Comparison of ENCODE assay signal across 31 cellular contexts in the genomic region with DNA sequence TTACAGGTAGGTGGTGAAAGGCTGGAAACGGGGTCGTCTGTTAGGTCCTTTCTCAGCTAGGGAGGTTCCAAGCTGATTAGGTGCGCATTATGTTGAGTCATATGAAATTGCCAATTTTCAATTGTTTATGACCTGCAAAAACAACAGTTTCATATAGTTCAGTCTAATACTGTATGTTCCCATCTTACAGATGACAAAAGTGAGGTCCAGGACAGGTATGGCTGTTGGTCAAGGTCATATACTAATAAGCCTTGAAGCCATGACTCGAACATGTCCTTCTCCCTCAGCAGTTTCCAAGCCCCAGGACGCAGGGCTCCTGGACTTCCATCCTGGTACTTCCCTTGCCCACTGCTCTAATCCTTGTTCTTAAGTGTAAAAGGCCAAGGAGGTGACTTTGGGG.
"Had no signal": no experiment of that assay in that cellular context is flagged by ENCODE, and none has a peak within 500 bp of the region (broad histone marks: within the 10 kb centered on the region; RNA-seq: fewer than 3 reads in every experiment).

No MANE protein-coding gene starts in this region.

- H3K9me3 ChIP-seq: body of pancreas, esophagus squamous epithelium, gastroesophageal sphincter had no signal

- ATAC-seq: activated CD4-positive, CD25-positive, alpha-beta regulatory T cell treated with anti-CD3 and anti-CD28 coated beads, Interleukin-2, amount 50 U/mL, for 24 hours; activated CD8-positive, alpha-beta T cell treated with anti-CD3 and anti-CD28 coated beads for 36 hours; activated T-cell treated with anti-CD3 and anti-CD28 coated beads, Interleukin-2, amount 50 U/mL, for 4 hours; activated T-helper 17 cell treated with anti-CD3 and anti-CD28 coated beads, Interleukin-2, amount 50 U/mL, for 72 hours; body of pancreas; gastroesophageal sphincter had no signal

- FAIRE-seq: endometrium, endothelial cell of umbilical vein had no signal

- H3K4me1 Mint-ChIP-seq: activated B cell treated with CpG ODN at 0.5 μM for 24 hours had no signal

- H3K27ac ChIP-seq: body of pancreas, coronary artery, epithelial cell of prostate, esophagus squamous epithelium, WERI-Rb-1 had no signal

- H3K27me3 ChIP-seq: body of pancreas, esophagus squamous epithelium, gastroesophageal sphincter had no signal

- H3K9me3 Mint-ChIP-seq: activated B cell treated with CpG ODN at 0.5 μM for 24 hours; activated CD8-positive, alpha-beta T cell treated with anti-CD3 and anti-CD28 coated beads for 36 hours; activated T-cell treated with anti-CD3 and anti-CD28 coated beads, Interleukin-2, amount 50 U/mL, for 4 hours; activated T-helper 17 cell treated with anti-CD3 and anti-CD28 coated beads, Interleukin-2, amount 50 U/mL, for 72 hours; dendritic cell treated with granulocyte-macrophage colony-stimulating factor and Interleukin-4, amounts not matched to agents 40 ng/mL and 50 ng/mL, for 4 days; T-helper 1 cell treated with Interleukin-12 subunit alpha and Interleukin-12 subunit beta and Interleukin-4 antibody, amounts not matched to agents 30 μg/mL and 1 μg/mL, for 36 hours had no signal

- H3K4me1 ChIP-seq: body of pancreas had no signal

- H3K27me3 Mint-ChIP-seq: activated B cell treated with CpG ODN at 0.5 μM for 24 hours; activated CD8-positive, alpha-beta T cell treated with anti-CD3 and anti-CD28 coated beads for 36 hours; activated naive CD8-positive, alpha-beta T cell; activated T-helper 17 cell treated with anti-CD3 and anti-CD28 coated beads, Interleukin-2, amount 50 U/mL, for 72 hours; dendritic cell treated with granulocyte-macrophage colony-stimulating factor and Interleukin-4, amounts not matched to agents 40 ng/mL and 50 ng/mL, for 4 days had no signal

- H3K4me3 ChIP-seq: body of pancreas, coronary artery, esophagus squamous epithelium, gastroesophageal sphincter had no signal

- H3K4me3 Mint-ChIP-seq: activated B cell treated with CpG ODN at 0.5 μM for 24 hours; activated CD8-positive, alpha-beta T cell treated with anti-CD3 and anti-CD28 coated beads for 36 hours; activated naive CD8-positive, alpha-beta T cell; activated T-cell treated with anti-CD3 and anti-CD28 coated beads, Interleukin-2, amount 50 U/mL, for 4 hours; activated T-helper 17 cell treated with anti-CD3 and anti-CD28 coated beads, Interleukin-2, amount 50 U/mL, for 72 hours; dendritic cell treated with granulocyte-macrophage colony-stimulating factor and Interleukin-4, amounts not matched to agents 40 ng/mL and 50 ng/mL, for 4 days; T-helper 1 cell treated with Interleukin-12 subunit alpha and Interleukin-12 subunit beta and Interleukin-4 antibody, amounts not matched to agents 30 μg/mL and 1 μg/mL, for 36 hours had no signal

- H3K27ac Mint-ChIP-seq: activated B cell treated with CpG ODN at 0.5 μM for 24 hours; activated CD8-positive, alpha-beta T cell treated with anti-CD3 and anti-CD28 coated beads for 36 hours; activated naive CD8-positive, alpha-beta T cell; activated T-helper 17 cell treated with anti-CD3 and anti-CD28 coated beads, Interleukin-2, amount 50 U/mL, for 72 hours; dendritic cell treated with granulocyte-macrophage colony-stimulating factor and Interleukin-4, amounts not matched to agents 40 ng/mL and 50 ng/mL, for 4 days had no signal

- DNase-seq: activated B cell treated with CpG ODN at 0.5 μM for 24 hours; activated CD4-positive, alpha-beta T cell treated with anti-CD3 and anti-CD28 coated beads for 48 hours; activated CD4-positive, alpha-beta T cell treated with anti-CD3 and anti-CD28 coated beads, Interleukin-2, amount 50 U/mL, for 1 hour; activated CD4-positive, alpha-beta T cell treated with anti-CD3 and anti-CD28 coated beads, Interleukin-2, amount 50 U/mL, for 48 hours; activated CD8-positive, alpha-beta memory T cell treated with anti-CD3 and anti-CD28 coated beads for 24 hours; activated CD8-positive, alpha-beta T cell treated with anti-CD3 and anti-CD28 coated beads for 36 hours; activated effector memory CD4-positive, alpha-beta T cell treated with Interleukin-2 at 50 U/mL for 16 hours; activated gamma-delta T cell treated with Interleukin-2 at 50 U/mL for 16 hours; activated naive CD4-positive, alpha-beta T cell treated with anti-CD3 and anti-CD28 coated beads, Interleukin-2, amount 50 U/mL, for 16 hours; activated naive CD4-positive, alpha-beta T cell treated with Interleukin-2 at 50 U/mL for 16 hours; activated T-cell treated with anti-CD3 and anti-CD28 coated beads, Interleukin-2, amount 50 U/mL, for 4 hours; amniotic stem cell; anterior cingulate cortex; body of pancreas; central memory CD4-positive, alpha-beta T cell; cerebellar nuclear complex; effector CD8-positive, alpha-beta T cell; esophagus squamous epithelium; foreskin melanocyte; T1000; WERI-Rb-1 had no signal
